In the genomic region with DNA sequence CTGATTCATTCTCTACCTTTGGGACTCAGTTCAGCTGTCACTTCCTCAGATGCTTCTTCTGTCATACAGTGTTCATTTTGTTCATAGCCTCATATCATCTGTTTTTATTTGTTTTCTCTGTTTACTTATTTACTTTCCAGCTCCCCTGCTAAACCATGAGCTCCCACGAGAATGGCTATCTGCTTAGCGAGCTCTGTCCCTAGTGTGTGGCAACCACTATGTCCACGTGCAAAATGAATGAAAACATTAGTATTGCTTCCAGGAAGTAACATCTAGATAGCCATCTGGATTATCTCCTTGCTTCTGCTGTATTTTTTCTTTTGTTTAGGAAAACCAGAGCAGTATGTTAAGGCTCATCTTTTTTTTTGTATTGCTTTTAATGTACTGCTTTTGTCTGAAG, we compare ENCODE assay signal across 15 cellular contexts.
DNase-seq lines count a peak whose midpoint lies in the region; ATAC-seq and TF ChIP-seq lines count a peak whose summit lies in the region.
"Had no signal": no experiment of that assay in that cellular context is flagged by ENCODE, and none has a peak within 500 bp of the region (broad histone marks: within the 10 kb centered on the region; RNA-seq: fewer than 3 reads in every experiment).

No MANE protein-coding gene starts in this region.

- H3K4me1 Mint-ChIP-seq in WTC11: peaks cover 11% of the 10 kb centered on the region
- H3K4me1 Mint-ChIP-seq: CD4-positive, alpha-beta memory T cell had no signal

- 60% methylated on average over 3 of the region's 3 CpGs for whole genome bisulfite sequencing in esophagus muscularis mucosa

- no peaks in the 10 kb centered on the region for H3K36me3 Mint-ChIP-seq in WTC11
- H3K36me3 Mint-ChIP-seq: CD4-positive, alpha-beta memory T cell had no signal

- TF ChIP-seq POLR2A in NB4 (IDR thresholded peaks at IDR 0.05; ENCODE audit: extremely low read depth, insufficient read length) (no peak), esophagus muscularis mucosa (IDR thresholded peaks at IDR 0.05; ENCODE audit: low read depth) (no peak)

- peak; percentile 49 for ATAC-seq in left lobe of liver
- ATAC-seq in WTC11: no peak
- ATAC-seq: GM12878 had no signal

- H3K4me3 ChIP-seq in NB4 (ENCODE audit: low read depth, low read length) (no peak overlapping the region), esophagus muscularis mucosa (no peak overlapping the region)
- H3K4me3 ChIP-seq: GM12878, GM23248 had no signal

- H3K36me3 ChIP-seq in esophagus muscularis mucosa: no peaks in the 10 kb centered on the region

- H3K4me3 Mint-ChIP-seq in WTC11: no peak overlapping the region
- H3K4me3 Mint-ChIP-seq: CD4-positive, alpha-beta memory T cell had no signal

- no peaks in the 10 kb centered on the region for H3K9me3 ChIP-seq in esophagus muscularis mucosa

- TF ChIP-seq CTCF in NB4 (IDR thresholded peaks at IDR 0.05; ENCODE audit: low read depth, low read length) (no peak), esophagus muscularis mucosa (IDR thresholded peaks at IDR 0.05) (no peak), WTC11 (IDR thresholded peaks at IDR 0.05) (no peak)

- CTCF ChIA-PET in WTC11 (lab: Charles Lee): no interaction called here

- no peaks in the 10 kb centered on the region for H3K4me1 ChIP-seq in esophagus muscularis mucosa

- no peak overlapping the region for H3K27ac ChIP-seq in esophagus muscularis mucosa (replicated peaks in 1 of 4)
- H3K27ac ChIP-seq: GM23248 had no signal

- POLR2A ChIA-PET in WTC11 (lab: Charles Lee): no interaction called here

- DNase-seq in NB4 (ENCODE audit: low read depth): peak; percentile 17
- DNase-seq in esophagus muscularis mucosa (ENCODE audit: extremely low spot score): peak; percentile 17
- no peak for DNase-seq in left lobe of liver (ENCODE audit: low spot score)
- no peak for DNase-seq in GDM1 (lab: John Stamatoyannopoulos, UW)
- no peak for DNase-seq in SK-N-DZ (ENCODE audit: low spot score)
- DNase-seq in WTC11 (ENCODE audit: low spot score): no peak
- DNase-seq: C1 segment of cervical spinal cord; CD4-positive, alpha-beta memory T cell; COR-L47; DMS153; DND-41; GM23248; H7; HCEC 1CT had no signal

- H3K9me3 Mint-ChIP-seq in WTC11: no peaks in the 10 kb centered on the region

- H3K27me3 ChIP-seq in esophagus muscularis mucosa: no peaks in the 10 kb centered on the region

- no peak overlapping the region for H3K27ac Mint-ChIP-seq in WTC11
- H3K27ac Mint-ChIP-seq: CD4-positive, alpha-beta memory T cell had no signal

- intact Hi-C loops in esophagus muscularis mucosa (cut with DNase I): no loop called here

- no peaks in the 10 kb centered on the region for H3K27me3 Mint-ChIP-seq in WTC11 (ENCODE audit: low read depth)
- H3K27me3 Mint-ChIP-seq: CD4-positive, alpha-beta memory T cell had no signal

- no peak for TF ChIP-seq EP300 in esophagus muscularis mucosa (IDR thresholded peaks at IDR 0.05)

TF ChIP-seq in WTC11, 78 proteins besides CTCF, POLR2A, EP300 and RAD21:
- TF ChIP-seq, protein P1, sequence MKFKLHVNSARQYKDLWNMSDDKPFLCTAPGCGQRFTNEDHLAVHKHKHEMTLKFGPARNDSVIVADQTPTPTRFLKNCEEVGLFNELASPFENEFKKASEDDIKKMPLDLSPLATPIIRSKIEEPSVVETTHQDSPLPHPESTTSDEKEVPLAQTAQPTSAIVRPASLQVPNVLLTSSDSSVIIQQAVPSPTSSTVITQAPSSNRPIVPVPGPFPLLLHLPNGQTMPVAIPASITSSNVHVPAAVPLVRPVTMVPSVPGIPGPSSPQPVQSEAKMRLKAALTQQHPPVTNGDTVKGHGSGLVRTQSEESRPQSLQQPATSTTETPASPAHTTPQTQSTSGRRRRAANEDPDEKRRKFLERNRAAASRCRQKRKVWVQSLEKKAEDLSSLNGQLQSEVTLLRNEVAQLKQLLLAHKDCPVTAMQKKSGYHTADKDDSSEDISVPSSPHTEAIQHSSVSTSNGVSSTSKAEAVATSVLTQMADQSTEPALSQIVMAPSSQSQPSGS (CRISPR knock-in tag; IDR thresholded peaks at IDR 0.05; ENCODE audit: borderline replicate concordance, low read depth): no peak
- TF ChIP-seq ZNF232 (CRISPR knock-in tag; IDR thresholded peaks at IDR 0.05): no peak
- TF ChIP-seq ZNF121 (CRISPR knock-in tag; IDR thresholded peaks at IDR 0.05): no peak
- no peak for TF ChIP-seq ZNF263 (CRISPR knock-in tag; IDR thresholded peaks at IDR 0.05; ENCODE audit: low read depth)
- TF ChIP-seq, protein P2, sequence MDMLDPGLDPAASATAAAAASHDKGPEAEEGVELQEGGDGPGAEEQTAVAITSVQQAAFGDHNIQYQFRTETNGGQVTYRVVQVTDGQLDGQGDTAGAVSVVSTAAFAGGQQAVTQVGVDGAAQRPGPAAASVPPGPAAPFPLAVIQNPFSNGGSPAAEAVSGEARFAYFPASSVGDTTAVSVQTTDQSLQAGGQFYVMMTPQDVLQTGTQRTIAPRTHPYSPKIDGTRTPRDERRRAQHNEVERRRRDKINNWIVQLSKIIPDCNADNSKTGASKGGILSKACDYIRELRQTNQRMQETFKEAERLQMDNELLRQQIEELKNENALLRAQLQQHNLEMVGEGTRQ (CRISPR knock-in tag; IDR thresholded peaks at IDR 0.05): no peak
- TF ChIP-seq NR1H2 (CRISPR knock-in tag; IDR thresholded peaks at IDR 0.05): no peak
- TF ChIP-seq MXD4 (CRISPR knock-in tag; IDR thresholded peaks at IDR 0.05; ENCODE audit: borderline replicate concordance): no peak
- no peak for TF ChIP-seq HMGA2 (CRISPR knock-in tag; IDR thresholded peaks at IDR 0.05)
- no peak for TF ChIP-seq RORB (CRISPR knock-in tag; IDR thresholded peaks at IDR 0.05)
- TF ChIP-seq ZNF396 (CRISPR knock-in tag; IDR thresholded peaks at IDR 0.05; ENCODE audit: borderline replicate concordance): no peak
- no peak for TF ChIP-seq TEAD1 (CRISPR knock-in tag; IDR thresholded peaks at IDR 0.05)
- TF ChIP-seq, protein P3, sequence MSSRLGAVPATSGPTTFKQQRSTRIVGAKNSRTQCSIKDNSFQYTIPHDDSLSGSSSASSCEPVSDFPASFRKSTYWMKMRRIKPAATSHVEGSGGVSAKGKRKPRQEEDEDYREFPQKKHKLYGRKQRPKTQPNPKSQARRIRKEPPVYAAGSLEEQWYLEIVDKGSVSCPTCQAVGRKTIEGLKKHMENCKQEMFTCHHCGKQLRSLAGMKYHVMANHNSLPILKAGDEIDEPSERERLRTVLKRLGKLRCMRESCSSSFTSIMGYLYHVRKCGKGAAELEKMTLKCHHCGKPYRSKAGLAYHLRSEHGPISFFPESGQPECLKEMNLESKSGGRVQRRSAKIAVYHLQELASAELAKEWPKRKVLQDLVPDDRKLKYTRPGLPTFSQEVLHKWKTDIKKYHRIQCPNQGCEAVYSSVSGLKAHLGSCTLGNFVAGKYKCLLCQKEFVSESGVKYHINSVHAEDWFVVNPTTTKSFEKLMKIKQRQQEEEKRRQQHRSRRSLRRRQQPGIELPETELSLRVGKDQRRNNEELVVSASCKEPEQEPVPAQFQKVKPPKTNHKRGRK (CRISPR knock-in tag; IDR thresholded peaks at IDR 0.05; ENCODE audit: borderline replicate concordance): no peak
- TF ChIP-seq KAT7 (CRISPR knock-in tag; IDR thresholded peaks at IDR 0.05; ENCODE audit: borderline replicate concordance): no peak
- TF ChIP-seq PRRX2 (CRISPR knock-in tag; IDR thresholded peaks at IDR 0.05): no peak
- TF ChIP-seq, protein P4, sequence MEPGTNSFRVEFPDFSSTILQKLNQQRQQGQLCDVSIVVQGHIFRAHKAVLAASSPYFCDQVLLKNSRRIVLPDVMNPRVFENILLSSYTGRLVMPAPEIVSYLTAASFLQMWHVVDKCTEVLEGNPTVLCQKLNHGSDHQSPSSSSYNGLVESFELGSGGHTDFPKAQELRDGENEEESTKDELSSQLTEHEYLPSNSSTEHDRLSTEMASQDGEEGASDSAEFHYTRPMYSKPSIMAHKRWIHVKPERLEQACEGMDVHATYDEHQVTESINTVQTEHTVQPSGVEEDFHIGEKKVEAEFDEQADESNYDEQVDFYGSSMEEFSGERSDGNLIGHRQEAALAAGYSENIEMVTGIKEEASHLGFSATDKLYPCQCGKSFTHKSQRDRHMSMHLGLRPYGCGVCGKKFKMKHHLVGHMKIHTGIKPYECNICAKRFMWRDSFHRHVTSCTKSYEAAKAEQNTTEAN (CRISPR knock-in tag; IDR thresholded peaks at IDR 0.05): no peak

Comparison
In these comparisons a context has a peak if more than half of its experiments do, and no peak if none do; other contexts are left out.
1. DNase-seq: peak in NB4 (single experiment) and esophagus muscularis mucosa (single experiment); none in left lobe of liver (single experiment), GDM1 (single experiment), SK-N-DZ (single experiment) and WTC11 (single experiment).